Comparison of ENCODE assay signal across 30 cellular contexts in the genomic region with DNA sequence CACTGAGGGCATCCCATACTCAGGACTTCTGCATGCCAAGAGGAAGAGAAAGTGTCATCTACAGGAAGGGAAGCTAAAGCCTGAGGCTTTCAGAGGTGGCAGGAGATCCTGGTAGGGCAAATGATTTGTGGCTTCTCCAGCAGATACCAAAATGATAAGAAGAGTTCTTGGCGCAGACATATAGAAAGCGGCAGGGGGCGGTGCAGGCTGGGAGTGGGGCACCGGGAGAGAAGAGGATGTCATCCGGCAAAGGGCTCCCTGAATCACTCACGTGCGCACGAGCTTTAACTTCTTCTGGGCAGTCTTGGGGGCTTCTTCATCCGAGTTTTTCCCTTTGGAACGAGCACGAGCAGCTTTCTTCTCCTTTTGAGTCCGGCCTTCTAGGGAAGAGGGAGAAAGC. TPM values are rescaled to one million over a fixed set of nuclear protein-coding genes. Genes with fewer than 3 reads are reported as not detected.
"Had no signal": no experiment of that assay in that cellular context is flagged by ENCODE, and none has a peak within 500 bp of the region (broad histone marks: within the 10 kb centered on the region; RNA-seq: fewer than 3 reads in every experiment).

No MANE protein-coding gene starts in this region.

- H3K27me3 Mint-ChIP-seq: activated B cell treated with CpG ODN at 0.5 μM for 24 hours; activated CD4-positive, alpha-beta T cell treated with anti-CD3 and anti-CD28 coated beads, Interleukin-2, amount 10 ng/mL, durations not matched to agents 24 days and 14 days; activated naive CD4-positive, alpha-beta T cell treated with anti-CD3 and anti-CD28 coated beads, Interleukin-2, amount 10 ng/mL, durations not matched to agents 7 days and 5 days; activated T-helper 17 cell treated with anti-CD3 and anti-CD28 coated beads, Interleukin-2, amount 50 U/mL, for 72 hours; brain; IgD-negative memory B cell had no signal

- H3K9ac ChIP-seq: KMS-11 had no signal

- H3K4me3 ChIP-seq: ascending aorta, SK-N-MC had no signal

- H3K27ac ChIP-seq: ascending aorta, KMS-11, SK-N-MC had no signal

- DNase-seq: activated B cell treated with CpG ODN at 0.5 μM for 24 hours; activated CD4-positive, alpha-beta T cell treated with anti-CD3 and anti-CD28 coated beads for 1 hour; activated CD4-positive, alpha-beta T cell treated with anti-CD3 and anti-CD28 coated beads, Interleukin-2, amount 10 ng/mL, durations not matched to agents 24 days and 14 days; activated CD4-positive, alpha-beta T cell treated with anti-CD3 and anti-CD28 coated beads, Interleukin-2, amount 50 U/mL, for 48 hours; activated gamma-delta T cell; activated naive CD4-positive, alpha-beta T cell treated with anti-CD3 and anti-CD28 coated beads, Interleukin-2, amount 10 ng/mL, durations not matched to agents 7 days and 5 days; activated T-cell treated with anti-CD3 and anti-CD28 coated beads for 4 hours; activated T-cell treated with anti-CD3 and anti-CD28 coated beads, Interleukin-2, amount 50 U/mL, for 48 hours; amniotic stem cell; NCI-H1092; NCI-H1417; NCI-H1930; NCI-H2171; NCI-H2227 treated with DMSO at 0.1 percent for 48 hours; NCI-H526; NCI-H774; NK-92 treated with Interleukin-12 subunit alpha and Interleukin-12 subunit beta, amount 100 ng/mL, for 24 hours; OCI-M1; RPMI8226; T-helper 1 cell; T-helper 9 cell had no signal

- H3K9me3 ChIP-seq: ascending aorta had no signal

- ATAC-seq: activated T-helper 17 cell treated with anti-CD3 and anti-CD28 coated beads, Interleukin-2, amount 50 U/mL, for 72 hours; Panc1 had no signal

- H3K4me3 Mint-ChIP-seq: activated B cell treated with CpG ODN at 0.5 μM for 24 hours; activated CD4-positive, alpha-beta T cell treated with anti-CD3 and anti-CD28 coated beads, Interleukin-2, amount 10 ng/mL, durations not matched to agents 24 days and 14 days; activated naive CD4-positive, alpha-beta T cell treated with anti-CD3 and anti-CD28 coated beads, Interleukin-2, amount 10 ng/mL, durations not matched to agents 7 days and 5 days; activated T-helper 17 cell treated with anti-CD3 and anti-CD28 coated beads, Interleukin-2, amount 50 U/mL, for 72 hours; brain; IgD-negative memory B cell had no signal

- H3K27ac Mint-ChIP-seq: activated B cell treated with CpG ODN at 0.5 μM for 24 hours; activated CD4-positive, alpha-beta T cell treated with anti-CD3 and anti-CD28 coated beads, Interleukin-2, amount 10 ng/mL, durations not matched to agents 24 days and 14 days; activated naive CD4-positive, alpha-beta T cell treated with anti-CD3 and anti-CD28 coated beads, Interleukin-2, amount 10 ng/mL, durations not matched to agents 7 days and 5 days; activated T-helper 17 cell treated with anti-CD3 and anti-CD28 coated beads, Interleukin-2, amount 50 U/mL, for 72 hours had no signal

- H3K4me2 ChIP-seq: KMS-11 had no signal

- H3K4me1 Mint-ChIP-seq: activated naive CD4-positive, alpha-beta T cell treated with anti-CD3 and anti-CD28 coated beads, Interleukin-2, amount 10 ng/mL, durations not matched to agents 7 days and 5 days; brain had no signal

- H3K9me3 Mint-ChIP-seq: activated B cell treated with CpG ODN at 0.5 μM for 24 hours; activated CD4-positive, alpha-beta T cell treated with anti-CD3 and anti-CD28 coated beads, Interleukin-2, amount 10 ng/mL, durations not matched to agents 24 days and 14 days; activated naive CD4-positive, alpha-beta T cell treated with anti-CD3 and anti-CD28 coated beads, Interleukin-2, amount 10 ng/mL, durations not matched to agents 7 days and 5 days; activated T-helper 17 cell treated with anti-CD3 and anti-CD28 coated beads, Interleukin-2, amount 50 U/mL, for 72 hours; brain; IgD-negative memory B cell had no signal

- H3K27me3 ChIP-seq: ascending aorta had no signal

- H3K4me1 ChIP-seq: ascending aorta had no signal

- FAIRE-seq: TTC549 had no signal

RNA-seq across cellular contexts. Expression of gene LPAR5, which starts 16.6 kb away (rescaled TPM):
- total RNA-seq: NCI-H460 had no signal
